In the genomic region with DNA sequence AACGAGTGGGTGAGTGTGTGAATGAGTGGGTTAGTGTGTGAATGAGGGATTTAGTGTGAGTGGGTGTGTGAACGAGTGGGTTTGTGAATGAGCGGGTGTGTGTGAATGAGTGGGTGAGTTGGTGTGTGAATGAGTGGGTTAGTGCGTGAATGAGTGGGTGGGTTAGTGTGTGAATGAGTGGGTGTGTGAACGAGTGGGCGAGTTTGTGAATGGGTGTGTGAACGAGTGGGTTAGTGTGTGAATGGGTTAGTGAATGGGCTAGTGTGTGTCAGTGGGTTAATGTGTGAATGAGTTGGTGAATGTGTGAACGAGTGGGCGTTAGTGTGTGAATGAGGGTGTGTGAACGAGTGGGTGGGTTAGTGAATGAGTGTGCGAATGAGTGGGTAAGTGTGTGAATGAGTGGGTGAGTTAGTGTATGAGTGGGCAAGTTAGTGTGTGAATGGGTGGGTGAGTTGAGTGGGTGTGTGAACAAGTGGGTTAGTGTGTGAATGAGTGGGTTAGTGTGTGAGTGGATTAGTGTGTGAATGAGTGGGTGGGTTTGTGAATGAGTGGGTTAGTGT, we compare ENCODE assay signal across 20 cellular contexts. TPM values are rescaled to one million over a fixed set of nuclear protein-coding genes. Genes with fewer than 3 reads are reported as not detected.
"Had no signal": no experiment of that assay in that cellular context is flagged by ENCODE, and none has a peak within 500 bp of the region (broad histone marks: within the 10 kb centered on the region; RNA-seq: fewer than 3 reads in every experiment).

No MANE protein-coding gene starts in this region.

- H3K4me1 Mint-ChIP-seq: activated CD4-positive, alpha-beta T cell treated with anti-CD3 and anti-CD28 coated beads, Interleukin-2, amount 10 ng/mL, durations not matched to agents 7 days and 5 days had no signal

- H3K4me2 ChIP-seq: neural progenitor cell, smooth muscle cell had no signal

- H3K4me3 Mint-ChIP-seq: activated CD4-positive, alpha-beta T cell treated with anti-CD3 and anti-CD28 coated beads, Interleukin-2, amount 10 ng/mL, durations not matched to agents 7 days and 5 days; activated T-cell treated with anti-CD3 and anti-CD28 coated beads, Interleukin-2, amount 50 U/mL, for 72 hours; neural progenitor cell; stimulated activated memory B cell treated with anti-CD40 and anti-IgM and Interleukin-4, amounts not matched to agents 10 μg/mL and 1 μg/mL and 100 μg/mL, for 72 hours had no signal

- DNase-seq: activated CD4-positive, alpha-beta T cell treated with anti-CD3 and anti-CD28 coated beads, Interleukin-2, amount 10 ng/mL, durations not matched to agents 7 days and 5 days; activated CD8-positive, alpha-beta memory T cell treated with anti-CD3 and anti-CD28 coated beads, Interleukin-2, amount 50 U/mL, for 48 hours; activated gamma-delta T cell treated with Interleukin-2 at 50 U/mL for 16 hours; activated T-cell treated with anti-CD3 and anti-CD28 coated beads, Interleukin-2, amount 50 U/mL, for 72 hours; gastrocnemius medialis; mammary epithelial cell; stimulated activated CD4-positive, alpha-beta T cell treated with anti-CD3 and anti-CD28 coated beads, Interleukin-4, amount 100 ng/mL, for 24 hours; T-helper 9 cell; tibial artery had no signal

- H3K4me1 ChIP-seq: adrenal gland, breast epithelium, gastrocnemius medialis, left lung, neural progenitor cell, pancreas, right lobe of liver, tibial artery had no signal

- H2AFZ ChIP-seq: neural progenitor cell had no signal

- H3K9ac ChIP-seq: neural progenitor cell had no signal

- H3K9me3 ChIP-seq: adrenal gland, breast epithelium, gastrocnemius medialis, heart left ventricle, left lung, pancreas, right lobe of liver, tibial artery had no signal

- H3K27ac Mint-ChIP-seq: activated CD4-positive, alpha-beta T cell treated with anti-CD3 and anti-CD28 coated beads, Interleukin-2, amount 10 ng/mL, durations not matched to agents 7 days and 5 days; activated T-cell treated with anti-CD3 and anti-CD28 coated beads, Interleukin-2, amount 50 U/mL, for 72 hours; stimulated activated memory B cell treated with anti-CD40 and anti-IgM and Interleukin-4, amounts not matched to agents 10 μg/mL and 1 μg/mL and 100 μg/mL, for 72 hours had no signal

- H3K27ac ChIP-seq: adrenal gland, breast epithelium, coronary artery, gastrocnemius medialis, heart left ventricle, left lung, neural progenitor cell, pancreas, right lobe of liver, tibial artery had no signal

- H3K27me3 ChIP-seq: adrenal gland, breast epithelium, heart left ventricle, left lung, neural progenitor cell, pancreas, right lobe of liver, tibial artery had no signal

- H3K4me3 ChIP-seq: adrenal gland, breast epithelium, coronary artery, gastrocnemius medialis, heart left ventricle, left lung, neural progenitor cell, pancreas, right lobe of liver, smooth muscle cell, tibial artery had no signal

- H3K27me3 Mint-ChIP-seq: activated CD4-positive, alpha-beta T cell treated with anti-CD3 and anti-CD28 coated beads, Interleukin-2, amount 10 ng/mL, durations not matched to agents 7 days and 5 days; stimulated activated memory B cell treated with anti-CD40 and anti-IgM and Interleukin-4, amounts not matched to agents 10 μg/mL and 1 μg/mL and 100 μg/mL, for 72 hours had no signal

- H3K36me3 ChIP-seq: breast epithelium, gastrocnemius medialis, neural progenitor cell had no signal

RNA-seq across cellular contexts. Expression of gene NKD2, which starts 39.6 kb away (rescaled TPM):
- total RNA-seq: gastrocnemius medialis, myocyte had no signal
